In genomic region chr20:64063389-64064144, GRCh38 we compare ENCODE assay signal across 9 cellular contexts. TPM values are rescaled to one million over a fixed set of nuclear protein-coding genes. Genes with fewer than 3 reads are reported as not detected.
DNase-seq lines count a peak whose midpoint lies in the region; ATAC-seq, FAIRE-seq and TF ChIP-seq lines count a peak whose summit lies in the region.
"Had no signal": no experiment of that assay in that cellular context is flagged by ENCODE, and none has a peak within 500 bp of the region (broad histone marks: within the 10 kb centered on the region; RNA-seq: fewer than 3 reads in every experiment).

No MANE protein-coding gene starts in this region.

- CTCF ChIA-PET in A549 (lab: Yijun Ruan, JAX): interaction anchor here (1.2 to 7.2 kb wide), 7 partner anchors 11 to 526 kb away, joined by 3 to 143 read pairs (median 7); partner anchors contain the start of gene C20orf204

- peak overlapping the region; percentile 93 for H3K9ac ChIP-seq in skeletal muscle satellite cell (ENCODE audit: low read depth, low read length)

- TF ChIP-seq EP300 in A549 (IDR thresholded peaks at IDR 0.05): no peak

- peaks cover 58% of the 10 kb centered on the region for H3K4me1 Mint-ChIP-seq in activated T-cell treated with anti-CD3 and anti-CD28 coated beads, Interleukin-2, amount 50 U/mL, for 72 hours (ENCODE audit: low read depth)

- peak overlapping the region; percentile 97 for H3K4me3 ChIP-seq in A549
- peak overlapping the region; percentile 89 for H3K4me3 ChIP-seq in H7 (ENCODE audit: insufficient read depth, low read depth, low read length)
- peak overlapping the region; percentile 98 for H3K4me3 ChIP-seq in left ventricle myocardium inferior
- peak overlapping the region; percentile 94 for H3K4me3 ChIP-seq in skeletal muscle satellite cell (ENCODE audit: low read length)

- no peaks in the 10 kb centered on the region for H3K9me3 ChIP-seq in A549
- no peaks in the 10 kb centered on the region for H3K9me3 ChIP-seq in left ventricle myocardium inferior (replicated peaks)
- no peaks in the 10 kb centered on the region for H3K9me3 ChIP-seq in skeletal muscle satellite cell (replicated peaks; ENCODE audit: low read length)

- H3K27ac ChIP-seq in A549 (peak overlapping the region; percentile 96 to 98), left ventricle myocardium inferior (replicated peaks) (peak overlapping the region; percentile 91)

- TF ChIP-seq POLR2A in A549 (IDR thresholded peaks at IDR 0.05; ENCODE audit: low read length): no peak

- intact Hi-C loops in left ventricle myocardium inferior (cut with micrococcal nuclease): no loop called here

- H3K36me3 ChIP-seq in H7 (replicated peaks; ENCODE audit: control insufficient read depth, insufficient read depth, low read length) (no peaks in the 10 kb centered on the region), left ventricle myocardium inferior (no peaks in the 10 kb centered on the region), skeletal muscle satellite cell (ENCODE audit: insufficient read depth, low read length) (no peaks in the 10 kb centered on the region)

- peak overlapping the region; percentile 84 to 95 for H3K4me3 Mint-ChIP-seq in activated T-cell treated with anti-CD3 and anti-CD28 coated beads, Interleukin-2, amount 50 U/mL, for 72 hours

- 4% methylated on average over 29 of the region's 51 CpGs for WGBS in A549 (ENCODE audit: missing lambda C conversion rate)

- H3K27ac Mint-ChIP-seq in activated T-cell treated with anti-CD3 and anti-CD28 coated beads, Interleukin-2, amount 50 U/mL, for 72 hours: peak overlapping the region; percentile 3

- POLR2A ChIA-PET in A549 (lab: Yijun Ruan, JAX): interaction anchor here (0.6 to 1.9 kb wide), 12 partner anchors 8 to 543 kb away, joined by 3 to 29 read pairs (median 4); partner anchors contain the start of genes OPRL1, PPDPF, PRPF6 and RGS19

- peak overlapping the region; percentile 99 for H3K4me2 ChIP-seq in A549
- H3K4me2 ChIP-seq in skeletal muscle satellite cell (ENCODE audit: low read length): peak overlapping the region; percentile 84

- TF ChIP-seq CTCF in A549 (IDR thresholded peaks at IDR 0.05) (no peak), left ventricle myocardium inferior (IDR thresholded peaks at IDR 0.05; ENCODE audit: borderline replicate concordance) (no peak)

- H3K27me3 ChIP-seq in H7 (ENCODE audit: control insufficient read depth, insufficient read depth, low read length) (no peaks in the 10 kb centered on the region), left ventricle myocardium inferior (ENCODE audit: low read depth) (no peaks in the 10 kb centered on the region), skeletal muscle satellite cell (ENCODE audit: control insufficient read depth, insufficient read depth, low read length) (no peaks in the 10 kb centered on the region)

- peaks cover 41% of the 10 kb centered on the region for H3K4me1 ChIP-seq in A549
- H3K4me1 ChIP-seq in left ventricle myocardium inferior: peaks cover 34% of the 10 kb centered on the region
- H3K4me1 ChIP-seq in skeletal muscle satellite cell (ENCODE audit: control insufficient read depth, insufficient read depth, low read length): peaks cover 33% of the 10 kb centered on the region

- no peak for FAIRE-seq in A549 (lab: Jason Lieb, UNC)

- ATAC-seq in A549: peak in 1 of 2 experiments; percentile 27; a peak in 3 of 6 replicates
- ATAC-seq in activated T-cell treated with anti-CD3 and anti-CD28 coated beads, Interleukin-2, amount 50 U/mL, for 72 hours (replicated peaks in 1 of 2): no peak
- no peak for ATAC-seq in GM21381 (IDR thresholded peaks at IDR 0.05; ENCODE audit: unreplicated experiment)
- no peak for ATAC-seq in GM19395 (IDR thresholded peaks at IDR 0.05; ENCODE audit: unreplicated experiment)

- TF ChIP-seq RAD21 in A549 (conservative IDR thresholded peaks at IDR 0.05 in 1 of 2, IDR thresholded peaks at IDR 0.05 in 1 of 2): no peak

- H3K27me3 Mint-ChIP-seq in activated T-cell treated with anti-CD3 and anti-CD28 coated beads, Interleukin-2, amount 50 U/mL, for 72 hours (ENCODE audit: low read depth): no peaks in the 10 kb centered on the region

- no peaks in the 10 kb centered on the region for H3K9me3 Mint-ChIP-seq in activated T-cell treated with anti-CD3 and anti-CD28 coated beads, Interleukin-2, amount 50 U/mL, for 72 hours

- DNase-seq in A549 (ENCODE audit: low read depth in 1 of 2, low spot score in 1 of 2) (no peak), H7 (peak; percentile 89), left ventricle myocardium inferior (no peak), NCI-H146 (lab: John Stamatoyannopoulos, UW) (no peak)
- DNase-seq in activated T-cell treated with anti-CD3 and anti-CD28 coated beads, Interleukin-2, amount 50 U/mL, for 72 hours: peak; percentile 54 to 55

- no peaks in the 10 kb centered on the region for H3K36me3 Mint-ChIP-seq in activated T-cell treated with anti-CD3 and anti-CD28 coated beads, Interleukin-2, amount 50 U/mL, for 72 hours (ENCODE audit: insufficient read depth in 2 of 2)

TF ChIP-seq in A549, 52 proteins besides CTCF, POLR2A, EP300 and RAD21:
- TF ChIP-seq, protein P1, sequence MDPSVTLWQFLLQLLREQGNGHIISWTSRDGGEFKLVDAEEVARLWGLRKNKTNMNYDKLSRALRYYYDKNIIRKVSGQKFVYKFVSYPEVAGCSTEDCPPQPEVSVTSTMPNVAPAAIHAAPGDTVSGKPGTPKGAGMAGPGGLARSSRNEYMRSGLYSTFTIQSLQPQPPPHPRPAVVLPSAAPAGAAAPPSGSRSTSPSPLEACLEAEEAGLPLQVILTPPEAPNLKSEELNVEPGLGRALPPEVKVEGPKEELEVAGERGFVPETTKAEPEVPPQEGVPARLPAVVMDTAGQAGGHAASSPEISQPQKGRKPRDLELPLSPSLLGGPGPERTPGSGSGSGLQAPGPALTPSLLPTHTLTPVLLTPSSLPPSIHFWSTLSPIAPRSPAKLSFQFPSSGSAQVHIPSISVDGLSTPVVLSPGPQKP (IDR thresholded peaks at IDR 0.05; ENCODE audit: low read depth, low read length): no peak
- TF ChIP-seq KDM1A (IDR thresholded peaks at IDR 0.05; ENCODE audit: low read depth) (no peak), GATA3 (IDR thresholded peaks at IDR 0.05; ENCODE audit: borderline replicate concordance) (no peak), MYC (IDR thresholded peaks at IDR 0.05; ENCODE audit: borderline replicate concordance, low read length) (no peak), RCOR1 (IDR thresholded peaks at IDR 0.05; ENCODE audit: low read depth, low read length) (no peak)

RNA-seq across cellular contexts. Expression of gene TCEA2, which starts 0.6 kb away (rescaled TPM):
- polyA plus RNA-seq in A549 (2011; rRNA removed): 11.2 and 13.3 TPM in 2 replicates
- polyA plus RNA-seq in A549 (2012; cell fraction: cytosol; rRNA removed): 32.7 and 37.6 TPM in 2 replicates
- polyA plus RNA-seq in A549 (2012; cell fraction: nucleus; rRNA removed): 84.7 and 87.9 TPM in 2 replicates
- polyA plus RNA-seq in A549 (2017; fragmentation: RNase III; extraction: RNeasy Plus Mini Kit Qiagen cat#74134 plus additional on column Dnase treatment): 23.3 to 34.7 TPM (median 29.8 TPM) in 3 replicates
- 14.4 and 20.1 TPM in 2 replicates for polyA minus RNA-seq in A549 (2011; rRNA and poly(A)+ RNA removed)
- total RNA-seq in H7 (2014; rRNA removed; shearing (Covaris generic)): 27.3 and 29.4 TPM in 2 replicates
- 10 to 100 TPM; 55.5 to 61.6 TPM for total RNA-seq in activated T-cell treated with anti-CD3 and anti-CD28 coated beads, Interleukin-2, amount 50 U/mL, for 72 hours
- total RNA-seq in left ventricle myocardium inferior: 38.9 TPM
- 8.9 and 13.3 TPM in 2 replicates for total RNA-seq in skeletal muscle satellite cell (2012; rRNA removed)

RNA-seq across cellular contexts. Expression of gene SOX18, which starts 14.1 kb away (rescaled TPM):
- polyA plus RNA-seq in A549 (2011; rRNA removed) (0.13 and 0.19 TPM in 2 replicates), A549 (2017; fragmentation: RNase III; extraction: RNeasy Plus Mini Kit Qiagen cat#74134 plus additional on column Dnase treatment) (0.92 to 1.4 TPM (median 1.3 TPM) in 3 replicates)
- 1.0 and 1.4 TPM in 2 replicates for polyA plus RNA-seq in A549 (2012; cell fraction: cytosol; rRNA removed)
- polyA plus RNA-seq in A549 (2012; cell fraction: nucleus; rRNA removed): 1.4 and 2.2 TPM in 2 replicates
- polyA minus RNA-seq in A549 (2011; rRNA and poly(A)+ RNA removed): 0.15 TPM in 1 of 2 replicates, not detected in the other
- 0.52 and 1.2 TPM in 2 replicates for total RNA-seq in H7 (2014; rRNA removed; shearing (Covaris generic))
- under 1 TPM; 0.46 to 0.72 TPM for total RNA-seq in activated T-cell treated with anti-CD3 and anti-CD28 coated beads, Interleukin-2, amount 50 U/mL, for 72 hours
- total RNA-seq in left ventricle myocardium inferior: 30.5 TPM
- total RNA-seq in skeletal muscle satellite cell (2012; rRNA removed): not detected in 2 replicates
- total RNA-seq: myocyte had no signal

RNA-seq across cellular contexts. Expression of gene RGS19, which starts 15.8 kb away (rescaled TPM):
- polyA plus RNA-seq in A549 (2011; rRNA removed) (12.3 and 13.8 TPM in 2 replicates), A549 (2017; fragmentation: RNase III; extraction: RNeasy Plus Mini Kit Qiagen cat#74134 plus additional on column Dnase treatment) (16.1 to 18.8 TPM (median 16.5 TPM) in 3 replicates)
- 29.6 and 43.7 TPM in 2 replicates for polyA plus RNA-seq in A549 (2012; cell fraction: cytosol; rRNA removed)
- polyA plus RNA-seq in A549 (2012; cell fraction: nucleus; rRNA removed): 24.2 and 35.7 TPM in 2 replicates
- polyA minus RNA-seq in A549 (2011; rRNA and poly(A)+ RNA removed): 10.3 and 14.7 TPM in 2 replicates
- 24.3 and 27.0 TPM in 2 replicates for total RNA-seq in H7 (2014; rRNA removed; shearing (Covaris generic))
- 10 to 100 TPM; 38.1 to 40.0 TPM for total RNA-seq in activated T-cell treated with anti-CD3 and anti-CD28 coated beads, Interleukin-2, amount 50 U/mL, for 72 hours
- 6.1 TPM for total RNA-seq in left ventricle myocardium inferior
- total RNA-seq in skeletal muscle satellite cell (2012; rRNA removed): 5.8 and 12.5 TPM in 2 replicates

RNA-seq across cellular contexts. Expression of gene OPRL1, which starts 16.3 kb away (rescaled TPM):
- polyA plus RNA-seq in A549 (2011; rRNA removed): 0.54 and 0.98 TPM in 2 replicates
- polyA plus RNA-seq in A549 (2012; cell fraction: cytosol; rRNA removed): 0.44 and 0.76 TPM in 2 replicates
- 2.1 and 2.3 TPM in 2 replicates for polyA plus RNA-seq in A549 (2012; cell fraction: nucleus; rRNA removed)
- 0.83 to 1.5 TPM (median 1.2 TPM) in 3 replicates for polyA plus RNA-seq in A549 (2017; fragmentation: RNase III; extraction: RNeasy Plus Mini Kit Qiagen cat#74134 plus additional on column Dnase treatment)
- polyA minus RNA-seq in A549 (2011; rRNA and poly(A)+ RNA removed): 1.2 and 2.0 TPM in 2 replicates
- total RNA-seq in H7 (2014; rRNA removed; shearing (Covaris generic)): 2.4 and 4.4 TPM in 2 replicates
- 1 to 10 TPM; 1.3 to 1.7 TPM for total RNA-seq in activated T-cell treated with anti-CD3 and anti-CD28 coated beads, Interleukin-2, amount 50 U/mL, for 72 hours
- 0.52 TPM for total RNA-seq in left ventricle myocardium inferior
- 0.22 and 0.51 TPM in 2 replicates for total RNA-seq in skeletal muscle satellite cell (2012; rRNA removed)

RNA-seq across cellular contexts. Expression of gene LKAAEAR1, which starts 20.6 kb away (rescaled TPM):
- polyA plus RNA-seq in A549 (2011; rRNA removed) (0.14 TPM in 1 of 2 replicates, not detected in the other), A549 (2017; fragmentation: RNase III; extraction: RNeasy Plus Mini Kit Qiagen cat#74134 plus additional on column Dnase treatment) (0.49 to 0.60 TPM (median 0.56 TPM) in 3 replicates)
- 1.6 and 2.3 TPM in 2 replicates for polyA plus RNA-seq in A549 (2012; cell fraction: cytosol; rRNA removed)
- 1.1 and 2.2 TPM in 2 replicates for polyA plus RNA-seq in A549 (2012; cell fraction: nucleus; rRNA removed)
- not detected in 2 replicates for polyA minus RNA-seq in A549 (2011; rRNA and poly(A)+ RNA removed)
- 0.45 TPM in 1 of 2 replicates, not detected in the other for total RNA-seq in H7 (2014; rRNA removed; shearing (Covaris generic))
- under 1 TPM in 1 of 2 donors, not detected in 1; 0.29 TPM for total RNA-seq in activated T-cell treated with anti-CD3 and anti-CD28 coated beads, Interleukin-2, amount 50 U/mL, for 72 hours
- total RNA-seq in left ventricle myocardium inferior: not detected
- total RNA-seq in skeletal muscle satellite cell (2012; rRNA removed): not detected in 2 replicates

Comparison
In these comparisons a context has a peak if more than half of its experiments do, and no peak if none do; other contexts are left out.
1. DNase-seq: peak in H7 (single experiment) and activated T-cell treated with anti-CD3 and anti-CD28 coated beads, Interleukin-2, amount 50 U/mL, for 72 hours (2 of 2); none in A549 (0 of 2), left ventricle myocardium inferior (single experiment) and NCI-H146 (single experiment).
2. RNA of gene SOX18, which starts 14.1 kb away (total RNA-seq): 30.5 TPM in left ventricle myocardium inferior (single experiment); 0.52 to 1.2 TPM in H7 and 0.46 to 0.72 TPM in activated T-cell treated with anti-CD3 and anti-CD28 coated beads, Interleukin-2, amount 50 U/mL, for 72 hours; every median in the first group is over 10 times any median in the second.
3. Peak in every context shown above with its lines, with median percentiles within 50 percentile points of each other: H3K4me3 ChIP-seq.